In genomic region chr14:67426161-67426560, GRCh38 we compare ENCODE assay signal across 1 cellular context.
TF ChIP-seq lines count a peak whose summit lies in the region.

No MANE protein-coding gene starts in this region.

TF ChIP-seq in K562, 482 proteins besides CTCF, POLR2A, EP300 and RAD21 (continued from another document):
- TF ChIP-seq, protein P1, sequence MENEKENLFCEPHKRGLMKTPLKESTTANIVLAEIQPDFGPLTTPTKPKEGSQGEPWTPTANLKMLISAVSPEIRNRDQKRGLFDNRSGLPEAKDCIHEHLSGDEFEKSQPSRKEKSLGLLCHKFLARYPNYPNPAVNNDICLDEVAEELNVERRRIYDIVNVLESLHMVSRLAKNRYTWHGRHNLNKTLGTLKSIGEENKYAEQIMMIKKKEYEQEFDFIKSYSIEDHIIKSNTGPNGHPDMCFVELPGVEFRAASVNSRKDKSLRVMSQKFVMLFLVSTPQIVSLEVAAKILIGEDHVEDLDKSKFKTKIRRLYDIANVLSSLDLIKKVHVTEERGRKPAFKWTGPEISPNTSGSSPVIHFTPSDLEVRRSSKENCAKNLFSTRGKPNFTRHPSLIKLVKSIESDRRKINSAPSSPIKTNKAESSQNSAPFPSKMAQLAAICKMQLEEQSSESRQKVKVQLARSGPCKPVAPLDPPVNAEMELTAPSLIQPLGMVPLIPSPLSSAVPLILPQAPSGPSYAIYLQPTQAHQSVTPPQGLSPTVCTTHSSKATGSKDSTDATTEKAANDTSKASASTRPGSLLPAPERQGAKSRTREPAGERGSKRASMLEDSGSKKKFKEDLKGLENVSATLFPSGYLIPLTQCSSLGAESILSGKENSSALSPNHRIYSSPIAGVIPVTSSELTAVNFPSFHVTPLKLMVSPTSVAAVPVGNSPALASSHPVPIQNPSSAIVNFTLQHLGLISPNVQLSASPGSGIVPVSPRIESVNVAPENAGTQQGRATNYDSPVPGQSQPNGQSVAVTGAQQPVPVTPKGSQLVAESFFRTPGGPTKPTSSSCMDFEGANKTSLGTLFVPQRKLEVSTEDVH (IDR thresholded peaks at IDR 0.05; ENCODE audit: low read depth, partially characterized antibody) = no peak
- TF ChIP-seq CTCFL (IDR thresholded peaks at IDR 0.05; ENCODE audit: borderline replicate concordance, insufficient read depth, low read depth, low read length, poor library complexity, severe bottlenecking) (no peak), ZNF212 (CRISPR knock-in tag; IDR thresholded peaks at IDR 0.05) (no peak), ZNF232 (CRISPR knock-in tag; IDR thresholded peaks at IDR 0.05) (no peak), PHB2 (IDR thresholded peaks at IDR 0.05; ENCODE audit: low read depth) (no peak), HOMEZ (CRISPR knock-in tag; IDR thresholded peaks at IDR 0.05) (no peak), RFX7 (CRISPR knock-in tag; IDR thresholded peaks at IDR 0.05) (no peak), RAD51 (IDR thresholded peaks at IDR 0.05; ENCODE audit: borderline replicate concordance, low read depth) (no peak), PYGO2 (tag; IDR thresholded peaks at IDR 0.05) (no peak)
- TF ChIP-seq, protein P2, sequence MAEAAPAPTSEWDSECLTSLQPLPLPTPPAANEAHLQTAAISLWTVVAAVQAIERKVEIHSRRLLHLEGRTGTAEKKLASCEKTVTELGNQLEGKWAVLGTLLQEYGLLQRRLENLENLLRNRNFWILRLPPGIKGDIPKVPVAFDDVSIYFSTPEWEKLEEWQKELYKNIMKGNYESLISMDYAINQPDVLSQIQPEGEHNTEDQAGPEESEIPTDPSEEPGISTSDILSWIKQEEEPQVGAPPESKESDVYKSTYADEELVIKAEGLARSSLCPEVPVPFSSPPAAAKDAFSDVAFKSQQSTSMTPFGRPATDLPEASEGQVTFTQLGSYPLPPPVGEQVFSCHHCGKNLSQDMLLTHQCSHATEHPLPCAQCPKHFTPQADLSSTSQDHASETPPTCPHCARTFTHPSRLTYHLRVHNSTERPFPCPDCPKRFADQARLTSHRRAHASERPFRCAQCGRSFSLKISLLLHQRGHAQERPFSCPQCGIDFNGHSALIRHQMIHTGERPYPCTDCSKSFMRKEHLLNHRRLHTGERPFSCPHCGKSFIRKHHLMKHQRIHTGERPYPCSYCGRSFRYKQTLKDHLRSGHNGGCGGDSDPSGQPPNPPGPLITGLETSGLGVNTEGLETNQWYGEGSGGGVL (CRISPR knock-in tag; IDR thresholded peaks at IDR 0.05) = no peak
- TF ChIP-seq, protein P3, sequence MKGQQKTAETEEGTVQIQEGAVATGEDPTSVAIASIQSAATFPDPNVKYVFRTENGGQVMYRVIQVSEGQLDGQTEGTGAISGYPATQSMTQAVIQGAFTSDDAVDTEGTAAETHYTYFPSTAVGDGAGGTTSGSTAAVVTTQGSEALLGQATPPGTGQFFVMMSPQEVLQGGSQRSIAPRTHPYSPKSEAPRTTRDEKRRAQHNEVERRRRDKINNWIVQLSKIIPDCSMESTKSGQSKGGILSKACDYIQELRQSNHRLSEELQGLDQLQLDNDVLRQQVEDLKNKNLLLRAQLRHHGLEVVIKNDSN (CRISPR knock-in tag; IDR thresholded peaks at IDR 0.05) = no peak
TF ChIP-seq in K562: peak in this region for 0.
